Comparison of ENCODE assay signal across 12 cellular contexts in the genomic region with DNA sequence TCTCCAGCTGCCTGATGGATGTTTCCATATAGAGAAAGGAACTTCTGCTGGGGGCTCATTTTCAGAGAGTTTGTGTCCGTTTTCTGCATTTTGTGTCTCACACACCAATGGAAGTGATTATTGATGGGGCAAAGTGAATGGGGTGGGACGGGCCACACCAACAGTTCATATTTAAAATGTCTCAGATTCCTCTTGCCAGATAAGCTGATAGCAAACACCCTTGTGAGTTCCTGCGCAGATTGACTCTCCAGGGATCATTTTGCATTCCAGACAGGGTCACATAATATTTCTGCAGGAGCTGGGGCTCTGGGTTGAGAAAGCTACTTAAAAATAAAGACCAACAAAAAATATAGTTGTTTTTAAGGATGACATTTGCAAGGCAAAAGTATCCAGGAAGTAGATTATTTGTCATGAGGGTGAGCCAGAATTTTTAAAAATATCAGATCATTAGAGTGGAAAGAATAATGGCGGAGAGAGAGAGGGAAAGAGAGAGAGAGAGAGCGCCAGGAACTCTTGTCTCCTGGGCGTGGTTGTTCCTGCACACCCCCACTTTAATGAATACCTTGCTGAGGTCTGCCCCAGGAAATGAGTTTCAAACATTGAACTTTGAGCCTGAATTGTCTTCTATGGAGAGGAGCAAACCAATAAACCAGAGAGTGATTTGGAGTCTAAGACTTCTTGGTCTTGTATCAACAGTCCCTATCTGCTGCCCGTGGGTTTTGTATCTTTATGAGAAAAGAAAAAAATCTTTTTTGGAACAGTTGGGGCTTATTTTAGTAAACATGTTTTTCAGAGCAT. TPM values are rescaled to one million over a fixed set of nuclear protein-coding genes. Genes with fewer than 3 reads are reported as not detected.
A peak's percentile ranks its signal among the peaks of the same experiment; 100 is the strongest.
DNase-seq lines count a peak whose midpoint lies in the region; ATAC-seq and TF ChIP-seq lines count a peak whose summit lies in the region.
"Had no signal": no experiment of that assay in that cellular context is flagged by ENCODE, and none has a peak within 500 bp of the region (broad histone marks: within the 10 kb centered on the region; RNA-seq: fewer than 3 reads in every experiment).

No MANE protein-coding gene starts in this region.

- H3K27me3 Mint-ChIP-seq in naive thymus-derived CD4-positive, alpha-beta T cell, result no peaks in the 10 kb centered on the region

- H3K27ac ChIP-seq in ACC112 (ENCODE audit: low read depth, low read length) (peak overlapping the region; percentile 17), dorsolateral prefrontal cortex (peak overlapping the region in 44 of 59 donors; percentile 4 to 82 (median 46))
- no peak overlapping the region for H3K27ac ChIP-seq in naive thymus-derived CD4-positive, alpha-beta T cell (ENCODE audit: low read depth, low read length)

- peak overlapping the region; percentile 3 to 94 (median 73) for H3K27ac Mint-ChIP-seq in naive thymus-derived CD4-positive, alpha-beta T cell

- TF ChIP-seq CTCF in dorsolateral prefrontal cortex (IDR thresholded peaks at IDR 0.05 in 54 of 56, conservative IDR thresholded peaks at IDR 0.05 in 2 of 56; ENCODE audit: low read depth in 1 of 56, partially characterized antibody in 56 of 56), result no peak

- H3K4me1 Mint-ChIP-seq in naive thymus-derived CD4-positive, alpha-beta T cell, result peaks cover 35 to 77% (median 58%) of the 10 kb centered on the region in 7 donors

- intact Hi-C loops in dorsolateral prefrontal cortex (cut with DNase I), result no loop called here
- intact Hi-C loops in naive thymus-derived CD4-positive, alpha-beta T cell (cut with micrococcal nuclease), result loop anchor here in 1 of 2 donors (5.0 kb wide), 1 partner anchor 54 kb away; no protein-coding TSS in a partner anchor

- peaks cover 0 to 53% (median 0%) of the 10 kb centered on the region in 5 donors for H3K36me3 Mint-ChIP-seq in naive thymus-derived CD4-positive, alpha-beta T cell

- no peak overlapping the region for H2AFZ ChIP-seq in ACC112 (ENCODE audit: low read length, unreplicated experiment)

- H3K4me3 ChIP-seq in ACC112 (ENCODE audit: low read depth, low read length) (no peak overlapping the region), dorsolateral prefrontal cortex (no peak overlapping the region)
- H3K4me3 ChIP-seq in naive thymus-derived CD4-positive, alpha-beta T cell (ENCODE audit: low read length), result no peak overlapping the region
- H3K4me3 ChIP-seq: GM12878, pancreas had no signal

- peaks cover 7% of the 10 kb centered on the region; the same call in 1 of the 2 replicates for H3K36me3 ChIP-seq in ACC112 (ENCODE audit: insufficient read depth, low read length)
- H3K36me3 ChIP-seq in naive thymus-derived CD4-positive, alpha-beta T cell (ENCODE audit: control insufficient read depth in 2 of 3, insufficient read depth in 3 of 3, low read length in 3 of 3), result no peaks in the 10 kb centered on the region
- H3K36me3 ChIP-seq: pancreas had no signal

- H3K79me2 ChIP-seq in ACC112 (ENCODE audit: control insufficient read depth, insufficient read depth, low read length, unreplicated experiment), result peaks cover 25% of the 10 kb centered on the region

- POLR2A ChIA-PET in naive thymus-derived CD4-positive, alpha-beta T cell (lab: Charles Lee), result interaction anchor here (0.9 kb wide), 1 partner anchor 14 kb away, joined by 3 read pairs; no protein-coding TSS in a partner anchor

- no peaks in the 10 kb centered on the region for H3K9me3 ChIP-seq in naive thymus-derived CD4-positive, alpha-beta T cell (ENCODE audit: control insufficient read depth in 2 of 3, low read length in 3 of 3)
- H3K9me3 ChIP-seq: pancreas had no signal

- H3K9me3 Mint-ChIP-seq in naive thymus-derived CD4-positive, alpha-beta T cell, result peaks cover 0 to 5% (median 0%) of the 10 kb centered on the region in 11 donors

- H3K27me3 ChIP-seq in ACC112 (ENCODE audit: insufficient read depth, low read length), result no peaks in the 10 kb centered on the region
- H3K27me3 ChIP-seq in dorsolateral prefrontal cortex, result no peaks in the 10 kb centered on the region
- no peaks in the 10 kb centered on the region for H3K27me3 ChIP-seq in naive thymus-derived CD4-positive, alpha-beta T cell (ENCODE audit: control insufficient read depth in 2 of 2, insufficient read depth in 2 of 2, low read length in 2 of 2)
- H3K27me3 ChIP-seq: pancreas had no signal

- CTCF ChIA-PET in naive thymus-derived CD4-positive, alpha-beta T cell (lab: Charles Lee), result interaction anchor here (0.7 to 2.0 kb wide), 2 partner anchors 10 to 90 kb away, joined by 3 to 8 read pairs; no protein-coding TSS in a partner anchor

- DNase-seq in NCI-H226, result peak; percentile 54
- DNase-seq in dorsolateral prefrontal cortex, result no peak
- no peak for DNase-seq in naive thymus-derived CD4-positive, alpha-beta T cell
- no peak for DNase-seq in medulla oblongata (ENCODE audit: extremely low spot score)
- no peak for DNase-seq in NCI-H748 (lab: John Stamatoyannopoulos, UW; ENCODE audit: unreplicated experiment)
- DNase-seq in NOMO-1 treated with DMSO at 0.1 percent for 48 hours (lab: John Stamatoyannopoulos, UW; ENCODE audit: unreplicated experiment), result no peak
- DNase-seq: activated CD4-positive, CD25-positive, alpha-beta regulatory T cell; NCI-H1417 treated with DMSO at 0.1 percent for 48 hours; pancreas had no signal

- ATAC-seq in naive thymus-derived CD4-positive, alpha-beta T cell, result no peak
- no peak for ATAC-seq in GM18907 (IDR thresholded peaks at IDR 0.05; ENCODE audit: unreplicated experiment)
- ATAC-seq: GM12878 had no signal

- H3K4me3 Mint-ChIP-seq in naive thymus-derived CD4-positive, alpha-beta T cell, result peak overlapping the region; percentile 35 to 82 (median 55)

- H3K4me1 ChIP-seq in ACC112 (ENCODE audit: control insufficient read depth, insufficient read depth, low read length, unreplicated experiment), result peaks cover 37% of the 10 kb centered on the region
- peaks cover 2 to 50% of the 10 kb centered on the region in 2 donors for H3K4me1 ChIP-seq in naive thymus-derived CD4-positive, alpha-beta T cell (ENCODE audit: control insufficient read depth in 2 of 2, insufficient read depth in 2 of 2, low read length in 2 of 2)
- H3K4me1 ChIP-seq: pancreas had no signal

RNA-seq across cellular contexts. Expression of a gene that starts 33.3 kb away (rescaled TPM):
- total RNA-seq in dorsolateral prefrontal cortex, result 100 to 1,000 TPM; 104 to 402 (median 289) TPM
- 100 to 1,000 TPM in 1 of 5 experiments, 10 to 100 TPM in 2, 1 to 10 TPM in 2; 5.8 to 112 (median 13.4) TPM for total RNA-seq in naive thymus-derived CD4-positive, alpha-beta T cell
- 1 to 10 TPM; 1.1 to 2.6 TPM for polyA plus RNA-seq in naive thymus-derived CD4-positive, alpha-beta T cell
